ENCODE assay signal across 21 cellular contexts in genomic region chr1:8863712-8864324, GRCh38. TPM values are rescaled to one million over a fixed set of nuclear protein-coding genes. Genes with fewer than 3 reads are reported as not detected.
A peak's percentile ranks its signal among the peaks of the same experiment; 100 is the strongest.
DNase-seq lines count a peak whose midpoint lies in the region; ATAC-seq and TF ChIP-seq lines count a peak whose summit lies in the region.
"Had no signal": no experiment of that assay in that cellular context is flagged by ENCODE, and none has a peak within 500 bp of the region (broad histone marks: within the 10 kb centered on the region; RNA-seq: fewer than 3 reads in every experiment).

No MANE protein-coding gene starts in this region.

- DNase-seq in CD14-positive monocyte (ENCODE audit: low spot score): no peak
- peak; percentile 66 for DNase-seq in NT2/D1 (ENCODE audit: low read depth, low spot score)
- DNase-seq in AML-193 (lab: John Stamatoyannopoulos, UW): no peak
- no peak for DNase-seq in colonic mucosa
- DNase-seq in activated CD4-positive, alpha-beta T cell treated with anti-CD3 and anti-CD28 coated beads for 4 hours: no peak
- DNase-seq: activated CD4-positive, alpha-beta T cell treated with anti-CD3 and anti-CD28 coated beads for 36 hours; activated T-cell treated with anti-CD3 and anti-CD28 coated beads, Interleukin-2, amount 50 U/mL, for 1 hour; HCEC 1CT; KBM-7; left cardiac atrium; mesenchymal stem cell; natural killer cell; NCI-H187 treated with DMSO at 0.1 percent for 48 hours; NCI-H226; stimulated activated CD4-positive, alpha-beta T cell treated with anti-CD3 and anti-CD28 coated beads, Interleukin-2, amount 100 ng/mL, for 24 hours; upper lobe of right lung had no signal

- intact Hi-C loops in CD14-positive monocyte (cut with micrococcal nuclease) (no loop called here), colonic mucosa (cut with DNase I) (no loop called here)

- peaks cover 85 to 91% of the 10 kb centered on the region in 2 donors for H3K36me3 Mint-ChIP-seq in CD14-positive monocyte
- H3K36me3 Mint-ChIP-seq: natural killer cell had no signal

- H3K4me1 Mint-ChIP-seq in CD14-positive monocyte: peaks cover 26% of the 10 kb centered on the region

- WGBS in ectodermal cell, 2 experiments: 81 to 83% methylated on average over 14 of the region's 14 CpGs

- H3K4me3 Mint-ChIP-seq in CD14-positive monocyte: no peak overlapping the region
- H3K4me3 Mint-ChIP-seq: activated CD4-positive, alpha-beta T cell treated with anti-CD3 and anti-CD28 coated beads for 36 hours; B cell; natural killer cell had no signal

- H3K79me2 ChIP-seq in ACC112 (ENCODE audit: control insufficient read depth, insufficient read depth, low read length, unreplicated experiment): peaks cover 47% of the 10 kb centered on the region

- H3K4me3 ChIP-seq in ACC112 (ENCODE audit: low read depth, low read length) (no peak overlapping the region), NT2/D1 (ENCODE audit: insufficient read length, low read depth) (no peak overlapping the region), ectodermal cell (ENCODE audit: insufficient read depth, low read depth, low read length) (no peak overlapping the region), colonic mucosa (no peak overlapping the region)
- H3K4me3 ChIP-seq: upper lobe of right lung had no signal

- H3K4me1 ChIP-seq in ACC112 (ENCODE audit: control insufficient read depth, insufficient read depth, low read length, unreplicated experiment) (peaks cover 60% of the 10 kb centered on the region), NT2/D1 (ENCODE audit: insufficient read depth, insufficient read length) (peaks cover 23% of the 10 kb centered on the region), ectodermal cell (ENCODE audit: control insufficient read depth, insufficient read depth, low read length) (no peaks in the 10 kb centered on the region), colonic mucosa (no peaks in the 10 kb centered on the region)

- no peak overlapping the region for H2AFZ ChIP-seq in ACC112 (ENCODE audit: low read length, unreplicated experiment)

- H3K9ac ChIP-seq in NT2/D1 (ENCODE audit: insufficient read length, low read depth) (no peak overlapping the region), colonic mucosa (ENCODE audit: low read depth in 2 of 2, low read length in 2 of 2) (no peak overlapping the region)

- H3K36me3 ChIP-seq in ACC112 (ENCODE audit: insufficient read depth, low read length) (peaks cover 83% of the 10 kb centered on the region), NT2/D1 (ENCODE audit: insufficient read depth, insufficient read length, low read length) (peaks cover 96% of the 10 kb centered on the region), ectodermal cell (ENCODE audit: control insufficient read depth, insufficient read depth, low read length) (peaks cover 86% of the 10 kb centered on the region), colonic mucosa (peaks cover 71% of the 10 kb centered on the region)

- ATAC-seq in HG03135 (IDR thresholded peaks at IDR 0.05; ENCODE audit: unreplicated experiment): no peak
- ATAC-seq: activated CD4-positive, alpha-beta T cell treated with anti-CD3 and anti-CD28 coated beads for 36 hours; left cardiac atrium; natural killer cell; upper lobe of right lung had no signal

- peak overlapping the region in 5 of 7 donors; percentile 37 to 82 (median 63) for H3K27ac Mint-ChIP-seq in CD14-positive monocyte
- H3K27ac Mint-ChIP-seq: B cell, natural killer cell had no signal

- H3K27me3 Mint-ChIP-seq in CD14-positive monocyte (ENCODE audit: low read depth in 3 of 3): no peaks in the 10 kb centered on the region
- H3K27me3 Mint-ChIP-seq: activated CD4-positive, alpha-beta T cell treated with anti-CD3 and anti-CD28 coated beads for 36 hours; B cell had no signal

- H3K9me3 ChIP-seq in NT2/D1 (ENCODE audit: insufficient read depth, low read length): no peaks in the 10 kb centered on the region
- no peaks in the 10 kb centered on the region for H3K9me3 ChIP-seq in ectodermal cell (ENCODE audit: control insufficient read depth, low read length)
- no peaks in the 10 kb centered on the region for H3K9me3 ChIP-seq in colonic mucosa
- H3K9me3 ChIP-seq: upper lobe of right lung had no signal

- no peaks in the 10 kb centered on the region for H3K9me3 Mint-ChIP-seq in CD14-positive monocyte
- H3K9me3 Mint-ChIP-seq: natural killer cell had no signal

- H3K27ac ChIP-seq in ACC112 (ENCODE audit: low read depth, low read length) (peak overlapping the region; percentile 22; the same call in 1 of the 2 replicates), ectodermal cell (ENCODE audit: insufficient read depth, low read depth, low read length, poor library complexity, severe bottlenecking) (peak overlapping the region; percentile 44), colonic mucosa (no peak overlapping the region)
- H3K27ac ChIP-seq: HL-60, upper lobe of right lung had no signal

- H3K27me3 ChIP-seq in ACC112 (ENCODE audit: insufficient read depth, low read length): no peaks in the 10 kb centered on the region
- H3K27me3 ChIP-seq in NT2/D1 (ENCODE audit: insufficient read depth, insufficient read length): no peaks in the 10 kb centered on the region
- H3K27me3 ChIP-seq in ectodermal cell (ENCODE audit: control insufficient read depth, insufficient read depth, low read length, poor library complexity, severe bottlenecking): no peaks in the 10 kb centered on the region
- no peaks in the 10 kb centered on the region for H3K27me3 ChIP-seq in colonic mucosa
- H3K27me3 ChIP-seq: upper lobe of right lung had no signal

- TF ChIP-seq CTCF in CD14-positive monocyte (IDR thresholded peaks at IDR 0.05) (no peak), colonic mucosa (IDR thresholded peaks at IDR 0.05) (no peak)

RNA-seq across cellular contexts. Expression of gene ENO1, which starts 14.7 kb away (rescaled TPM):
- 1,000 to 10,000 TPM; 1,458 to 1,573 TPM for polyA plus RNA-seq in CD14-positive monocyte
- 1,944 TPM for polyA plus RNA-seq in ectodermal cell (2013, experiment 1 of 4)
- polyA plus RNA-seq in ectodermal cell (2013, experiment 2 of 4): 1,655 TPM
- polyA plus RNA-seq in ectodermal cell (2013, experiment 3 of 4): 1,164 TPM
- polyA plus RNA-seq in ectodermal cell (2013, experiment 4 of 4): 1,145 TPM
- 1,000 to 10,000 TPM in 1 of 2 donors, 100 to 1,000 TPM in 1; 982 to 1,067 TPM for total RNA-seq in colonic mucosa

RNA-seq across cellular contexts. Expression of gene RERE, which starts 46.4 kb away (rescaled TPM):
- 1 to 10 TPM; 1.2 to 3.8 TPM for polyA plus RNA-seq in CD14-positive monocyte
- polyA plus RNA-seq in ectodermal cell (2013, experiment 1 of 4): 107 TPM
- polyA plus RNA-seq in ectodermal cell (2013, experiment 2 of 4): 97.5 TPM
- polyA plus RNA-seq in ectodermal cell (2013, experiment 3 of 4): 72.7 TPM
- polyA plus RNA-seq in ectodermal cell (2013, experiment 4 of 4): 84.5 TPM
- 100 to 1,000 TPM in 1 of 2 donors, 10 to 100 TPM in 1; 96.0 to 105 TPM for total RNA-seq in colonic mucosa
